8 cellular contexts compared by ENCODE assay signal in genomic region chr2:55693181-55694125, GRCh38. TPM values are rescaled to one million over a fixed set of nuclear protein-coding genes. Genes with fewer than 3 reads are reported as not detected.
DNase-seq lines count a peak whose midpoint lies in the region; ATAC-seq and TF ChIP-seq lines count a peak whose summit lies in the region.

TSS of gene PNPT1 (minus strand) at chr2:55693844. CDS start at chr2:55693823, 21 bp downstream.

- no peaks in the 10 kb centered on the region for H3K9me3 Mint-ChIP-seq in activated naive CD4-positive, alpha-beta T cell treated with anti-CD3 and anti-CD28 coated beads, Interleukin-2, amount 50 U/mL, for 72 hours
- H3K9me3 Mint-ChIP-seq in glutamatergic neuron (ENCODE audit: unreplicated experiment) (peaks cover 4% of the 10 kb centered on the region), osteocyte (ENCODE audit: unreplicated experiment) (no peaks in the 10 kb centered on the region)

- H3K27ac ChIP-seq in thymus (ENCODE audit: low read depth): peak within 1 kb of the TSS; percentile 46

- under 1% methylated on average over 56 of the region's 56 CpGs for WGBS in thymus

- H3K36me3 ChIP-seq in thymus (ENCODE audit: control insufficient read depth, insufficient read depth): no peaks in the 10 kb centered on the region

- H3K4me3 Mint-ChIP-seq in glutamatergic neuron (ENCODE audit: unreplicated experiment): peak within 1 kb of the TSS; percentile 98
- peak within 1 kb of the TSS; percentile 87 for H3K4me3 Mint-ChIP-seq in osteocyte (ENCODE audit: unreplicated experiment)

- ATAC-seq in HG02610 (IDR thresholded peaks at IDR 0.05; ENCODE audit: unreplicated experiment): peak; percentile 100
- peak; percentile 100 for ATAC-seq in activated naive CD4-positive, alpha-beta T cell treated with anti-CD3 and anti-CD28 coated beads, Interleukin-2, amount 50 U/mL, for 72 hours

- no peak for TF ChIP-seq CTCF in glutamatergic neuron (IDR thresholded peaks at IDR 0.05; ENCODE audit: partially characterized antibody, unreplicated experiment)
- no peak for TF ChIP-seq CTCF in osteocyte (IDR thresholded peaks at IDR 0.05)

- H3K27me3 Mint-ChIP-seq in glutamatergic neuron (ENCODE audit: unreplicated experiment): peaks cover 2% of the 10 kb centered on the region
- peaks cover 11% of the 10 kb centered on the region for H3K27me3 Mint-ChIP-seq in osteocyte (ENCODE audit: unreplicated experiment)

- DNase-seq in NCI-H1092 treated with DMSO at 0.1 percent for 48 hours (lab: John Stamatoyannopoulos, UW) (peak; percentile 91), SKM-1 (lab: John Stamatoyannopoulos, UW; ENCODE audit: unreplicated experiment) (peak; percentile 94), glutamatergic neuron (peak; percentile 96), osteocyte (ENCODE audit: extremely low spot score, unreplicated experiment) (peak; percentile 96)
- DNase-seq in activated naive CD4-positive, alpha-beta T cell treated with anti-CD3 and anti-CD28 coated beads, Interleukin-2, amount 50 U/mL, for 72 hours (ENCODE audit: low spot score in 2 of 2): peak; percentile 93

- H3K4me3 ChIP-seq in GM08714 (ENCODE audit: low read length) (peak within 1 kb of the TSS; percentile 86), thymus (ENCODE audit: low read length) (peak within 1 kb of the TSS; percentile 89)

- peaks cover 10 to 23% of the 10 kb centered on the region in 2 donors for H3K36me3 Mint-ChIP-seq in activated naive CD4-positive, alpha-beta T cell treated with anti-CD3 and anti-CD28 coated beads, Interleukin-2, amount 50 U/mL, for 72 hours
- H3K36me3 Mint-ChIP-seq in glutamatergic neuron (ENCODE audit: unreplicated experiment) (no peaks in the 10 kb centered on the region), osteocyte (ENCODE audit: unreplicated experiment) (peaks cover 3% of the 10 kb centered on the region)

- H3K27ac Mint-ChIP-seq in activated naive CD4-positive, alpha-beta T cell treated with anti-CD3 and anti-CD28 coated beads, Interleukin-2, amount 50 U/mL, for 72 hours: peak within 1 kb of the TSS; percentile 96 to 99
- H3K27ac Mint-ChIP-seq in glutamatergic neuron (ENCODE audit: unreplicated experiment) (peak within 1 kb of the TSS; percentile 91), osteocyte (ENCODE audit: unreplicated experiment) (peak within 1 kb of the TSS; percentile 71)

- no peaks in the 10 kb centered on the region for H3K9me3 ChIP-seq in thymus (ENCODE audit: control insufficient read depth)

- no peaks in the 10 kb centered on the region for H3K27me3 ChIP-seq in thymus (ENCODE audit: control insufficient read depth, insufficient read depth)

- peaks cover 4% of the 10 kb centered on the region for H3K4me1 Mint-ChIP-seq in glutamatergic neuron (ENCODE audit: low read depth, unreplicated experiment)
- H3K4me1 Mint-ChIP-seq in osteocyte (ENCODE audit: unreplicated experiment): peaks cover 12% of the 10 kb centered on the region

- H3K4me1 ChIP-seq in thymus (ENCODE audit: control insufficient read depth, insufficient read depth, low read length): no peaks in the 10 kb centered on the region

RNA-seq across cellular contexts. Expression of gene PNPT1, which starts in this region (rescaled TPM):
- total RNA-seq in activated naive CD4-positive, alpha-beta T cell treated with anti-CD3 and anti-CD28 coated beads, Interleukin-2, amount 50 U/mL, for 72 hours: 10 to 100 TPM; 33.2 to 48.5 TPM
- total RNA-seq in glutamatergic neuron (ENCODE audit: unreplicated experiment): 21.0 TPM
- total RNA-seq in osteocyte: 17.8 and 28.8 TPM in 2 replicates
- polyA plus RNA-seq in thymus: 17.5 TPM

Comparison
In these comparisons a context has a peak if more than half of its experiments do, and no peak if none do; other contexts are left out.
1. Peak in every context shown above with its lines: DNase-seq, ATAC-seq, H3K4me3 ChIP-seq and H3K27ac ChIP-seq.